7 cellular contexts compared by ENCODE assay signal in the genomic region with DNA sequence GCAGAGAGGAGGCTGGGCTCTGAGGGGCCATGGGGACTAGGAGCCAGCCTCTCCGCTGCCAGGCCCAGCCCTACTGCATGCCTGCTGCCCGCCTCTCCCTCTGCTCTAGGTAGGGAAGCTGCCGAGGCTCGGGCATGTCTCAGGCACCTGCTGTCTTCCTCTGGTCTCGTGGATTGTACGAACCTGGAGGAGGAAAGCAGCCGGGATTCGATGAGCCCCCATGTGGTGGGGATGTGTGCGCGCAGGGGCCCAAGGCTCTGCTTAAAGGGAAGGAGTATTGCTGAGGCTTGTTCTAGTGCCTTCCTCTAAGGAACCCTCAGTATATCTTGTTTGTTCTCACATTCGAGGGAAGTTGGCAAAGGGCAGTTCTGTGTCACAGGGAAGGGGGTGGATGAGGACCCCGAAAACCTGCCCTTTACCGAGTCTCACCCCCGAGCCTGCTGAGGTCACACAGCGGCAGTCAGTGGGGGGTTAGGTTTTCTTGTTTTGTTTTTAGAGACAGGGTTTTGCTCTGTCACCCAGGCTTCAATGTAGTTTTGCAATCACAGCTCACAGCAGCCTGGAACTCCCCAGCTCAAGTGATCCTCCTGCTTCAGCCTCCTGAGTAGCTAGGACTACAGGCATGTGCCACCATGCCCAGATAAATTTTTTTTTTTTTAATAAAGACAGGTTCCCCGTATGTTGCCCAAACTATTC. TPM values are rescaled to one million over a fixed set of nuclear protein-coding genes. Genes with fewer than 3 reads are reported as not detected.
DNase-seq lines count a peak whose midpoint lies in the region; ATAC-seq, FAIRE-seq and TF ChIP-seq lines count a peak whose summit lies in the region.

No MANE protein-coding gene starts in this region.

- H3K79me2 ChIP-seq in H1 (ENCODE audit: control insufficient read depth in 1 of 2, insufficient read depth in 2 of 2, low read length in 2 of 2): no peaks in the 10 kb centered on the region

- DNase-seq in NCI-H510A (lab: John Stamatoyannopoulos, UW): peak; percentile 85
- peak in 1 of 2 experiments; percentile 76 for DNase-seq in H1 (ENCODE audit: low read depth in 1 of 2, low spot score in 2 of 2)
- DNase-seq in osteocyte (ENCODE audit: extremely low spot score, unreplicated experiment): no peak
- no peak for DNase-seq in stimulated activated effector memory CD8-positive, alpha-beta T cell treated with anti-CD3 and anti-CD28 coated beads, Interleukin-12 subunit alpha, Interleukin-12 subunit beta, amount 100 ng/mL, for 72 hours (ENCODE audit: low spot score in 2 of 2)
- DNase-seq in activated effector memory CD4-positive, alpha-beta T cell treated with Interleukin-2 at 50 U/mL for 16 hours: no peak

- no peaks in the 10 kb centered on the region; a peak in 1 of 7 replicates for H3K27me3 ChIP-seq in H1 (replicated peaks in 1 of 4; ENCODE audit: control insufficient read depth in 3 of 4, extremely low read depth in 1 of 4, insufficient read depth in 3 of 4, low read length in 3 of 4)

- no peak overlapping the region for H3K4me3 Mint-ChIP-seq in osteocyte (ENCODE audit: unreplicated experiment)
- H3K4me3 Mint-ChIP-seq in stimulated activated effector memory CD8-positive, alpha-beta T cell treated with anti-CD3 and anti-CD28 coated beads, Interleukin-12 subunit alpha, Interleukin-12 subunit beta, amount 100 ng/mL, for 72 hours: no peak overlapping the region

- 0 out of 2 replicates have a peak overlapping the region, but pooled peaks have one; percentile 53 for H2BK12ac ChIP-seq in H1 (ENCODE audit: low read depth, low read length)

- TF ChIP-seq POLR2A in H1 (IDR thresholded peaks at IDR 0.05; ENCODE audit: control extremely low read depth in 1 of 2, low read depth in 2 of 2, low read length in 2 of 2): no peak

- POLR2A ChIA-PET in H1 (lab: Charles Lee; ENCODE audit: partially characterized antibody): no interaction called here

- H3K18ac ChIP-seq in H1 (ENCODE audit: extremely low read depth, low read length): peak overlapping the region; percentile 87; the same call in 1 of the 2 replicates

- no peaks in the 10 kb centered on the region for H3K9me3 ChIP-seq in H1 (ENCODE audit: insufficient read depth in 2 of 2, low read depth in 1 of 2, low read length in 1 of 2)

- no peak overlapping the region for H3K56ac ChIP-seq in H1 (replicated peaks; ENCODE audit: insufficient read length, low read depth, low read length)

- no peak overlapping the region for H4K5ac ChIP-seq in H1 (ENCODE audit: insufficient read length, low read depth, low read length)

- H3K4me3 ChIP-seq in H1 (ENCODE audit: extremely low read depth in 1 of 4, insufficient read depth in 2 of 4, low read depth in 3 of 4, low read length in 4 of 4): no peak overlapping the region; a peak in 1 of 8 replicates

- no peak overlapping the region for H2BK20ac ChIP-seq in H1 (ENCODE audit: low read length)

- CTCF ChIA-PET in H1 (lab: Charles Lee; ENCODE audit: partially characterized antibody): interaction anchor here (0.6 to 5.7 kb wide), 16 partner anchors 8 to 87 kb away, joined by 3 to 43 read pairs (median 4); no protein-coding TSS in a partner anchor

- peaks cover 32% of the 10 kb centered on the region for H3K4me1 Mint-ChIP-seq in osteocyte (ENCODE audit: unreplicated experiment)
- H3K4me1 Mint-ChIP-seq in stimulated activated effector memory CD8-positive, alpha-beta T cell treated with anti-CD3 and anti-CD28 coated beads, Interleukin-12 subunit alpha, Interleukin-12 subunit beta, amount 100 ng/mL, for 72 hours: peaks cover 40% of the 10 kb centered on the region

- no peaks in the 10 kb centered on the region for H3K9me3 Mint-ChIP-seq in osteocyte (ENCODE audit: unreplicated experiment)
- no peaks in the 10 kb centered on the region for H3K9me3 Mint-ChIP-seq in stimulated activated effector memory CD8-positive, alpha-beta T cell treated with anti-CD3 and anti-CD28 coated beads, Interleukin-12 subunit alpha, Interleukin-12 subunit beta, amount 100 ng/mL, for 72 hours

- no peaks in the 10 kb centered on the region for H3K36me3 Mint-ChIP-seq in osteocyte (ENCODE audit: unreplicated experiment)
- H3K36me3 Mint-ChIP-seq in stimulated activated effector memory CD8-positive, alpha-beta T cell treated with anti-CD3 and anti-CD28 coated beads, Interleukin-12 subunit alpha, Interleukin-12 subunit beta, amount 100 ng/mL, for 72 hours: no peaks in the 10 kb centered on the region

- H2AK5ac ChIP-seq in H1 (ENCODE audit: low read depth, low read length): no peak overlapping the region

- peak; percentile 82 for FAIRE-seq in H1 (lab: Jason Lieb, UNC)

- H3K9ac ChIP-seq in H1 (replicated peaks in 1 of 4; ENCODE audit: extremely low read depth in 1 of 4, low read depth in 3 of 4, low read length in 3 of 4): no peak overlapping the region

- H2BK120ac ChIP-seq in H1 (replicated peaks; ENCODE audit: low read depth, low read length): no peak overlapping the region

- no peaks in the 10 kb centered on the region for H3K79me1 ChIP-seq in H1 (ENCODE audit: low read depth, low read length)

- H3K4ac ChIP-seq in H1 (replicated peaks; ENCODE audit: insufficient read length, low read depth, low read length): no peak overlapping the region

- peak overlapping the region; percentile 80 for H2AFZ ChIP-seq in H1 (ENCODE audit: low read length)

- peak; percentile 40 to 56; a peak in 3 of 4 replicates for TF ChIP-seq RAD21 in H1 (IDR thresholded peaks at IDR 0.05 in 1 of 2, conservative IDR thresholded peaks at IDR 0.05 in 1 of 2; ENCODE audit: low read depth in 2 of 2, low read length in 2 of 2)

- H3K23me2 ChIP-seq in H1 (ENCODE audit: low read depth, low read length): peaks cover 2% of the 10 kb centered on the region; the same call in 1 of the 2 replicates

- no peak overlapping the region for H3K4me2 ChIP-seq in H1 (ENCODE audit: insufficient read depth in 1 of 2, low read depth in 2 of 2, low read length in 2 of 2)

- H3K27me3 Mint-ChIP-seq in osteocyte (ENCODE audit: unreplicated experiment): no peaks in the 10 kb centered on the region

- peak overlapping the region; percentile 18 for H4K91ac ChIP-seq in H1 (replicated peaks; ENCODE audit: insufficient read length, low read length)

- no peaks in the 10 kb centered on the region for H3K36me3 ChIP-seq in H1 (ENCODE audit: control insufficient read depth in 2 of 4, insufficient read depth in 4 of 4, low read length in 3 of 4)

- H4K8ac ChIP-seq in H1 (ENCODE audit: extremely low read depth, insufficient read depth, low read length): no peak overlapping the region

- H2BK5ac ChIP-seq in H1 (ENCODE audit: low read depth, low read length): no peak overlapping the region; the same call in 1 of the 2 replicates

- peaks cover 0 to 12% (median 2%) of the 10 kb centered on the region in 4 experiments; a peak in 4 of 7 replicates for H3K4me1 ChIP-seq in H1 (replicated peaks in 1 of 4; ENCODE audit: control insufficient read depth in 3 of 4, insufficient read depth in 4 of 4, low read length in 3 of 4)

- H3K27ac Mint-ChIP-seq in osteocyte (ENCODE audit: unreplicated experiment): no peak overlapping the region
- H3K27ac Mint-ChIP-seq in stimulated activated effector memory CD8-positive, alpha-beta T cell treated with anti-CD3 and anti-CD28 coated beads, Interleukin-12 subunit alpha, Interleukin-12 subunit beta, amount 100 ng/mL, for 72 hours: no peak overlapping the region

- no peak overlapping the region for H3K27ac ChIP-seq in H1 (ENCODE audit: low read depth, low read length)

- no peak overlapping the region for H3K14ac ChIP-seq in H1 (ENCODE audit: insufficient read length)

- TF ChIP-seq EP300 in H1 (IDR thresholded peaks at IDR 0.05; ENCODE audit: borderline replicate concordance in 1 of 2, low read depth in 2 of 2, low read length in 2 of 2): no peak

- peak; percentile 41 for TF ChIP-seq CTCF in GM12873 (IDR thresholded peaks at IDR 0.05; ENCODE audit: insufficient read depth, low read depth, low read length, missing control alignments)
- peak in 2 of 3 experiments; percentile 49 to 65; a peak in 3 of 4 replicates for TF ChIP-seq CTCF in H1 (IDR thresholded peaks at IDR 0.05; ENCODE audit: control extremely low read depth in 1 of 3, insufficient read depth in 1 of 3, low read depth in 1 of 3, low read length in 3 of 3)
- TF ChIP-seq CTCF in osteocyte (IDR thresholded peaks at IDR 0.05): peak; percentile 29

- H3K23ac ChIP-seq in H1 (ENCODE audit: insufficient read length): no peak overlapping the region

- no peak overlapping the region for H2BK15ac ChIP-seq in H1 (ENCODE audit: low read length)

- no peaks in the 10 kb centered on the region for H4K20me1 ChIP-seq in H1 (replicated peaks in 1 of 2; ENCODE audit: control insufficient read depth in 1 of 2, insufficient read depth in 2 of 2, low read length in 2 of 2)

- ATAC-seq in GM18907 (IDR thresholded peaks at IDR 0.05; ENCODE audit: unreplicated experiment): no peak
- no peak for ATAC-seq in stimulated activated effector memory CD8-positive, alpha-beta T cell treated with anti-CD3 and anti-CD28 coated beads, Interleukin-12 subunit alpha, Interleukin-12 subunit beta, amount 100 ng/mL, for 72 hours

- 41% methylated on average over 16 of the region's 16 CpGs; no CpG with 5 or more reads in 1 of the 2 experiments for whole genome bisulfite sequencing in H1 (ENCODE audit: extremely low coverage in 1 of 2, insufficient coverage in 1 of 2, insufficient read length in 1 of 2, insufficient replicate concordance in 2 of 2, low coverage in 1 of 2, low lambda C conversion rate in 2 of 2, missing lambda C conversion rate in 1 of 2), 2 experiments

TF ChIP-seq in H1, 55 proteins besides CTCF, POLR2A, EP300 and RAD21 (continues in another document):
- no peak for TF ChIP-seq SAP30 (IDR thresholded peaks at IDR 0.05; ENCODE audit: insufficient read depth, insufficient replicate concordance, low read length)

RNA-seq across cellular contexts. Expression of a gene that starts 21.3 kb away (rescaled TPM):
- 6.4 and 6.6 TPM in 2 replicates for total RNA-seq in H1 (2021; fragmentation: NEBNext Ultra II Directional; extraction: Animal tissue kit (Norgen Biotek cat#: 25700))
- polyA plus RNA-seq in H1 (2011; rRNA removed): 3.6 and 5.3 TPM in 2 replicates
- polyA plus RNA-seq in H1 (2011; cell fraction: cytosol; rRNA removed): 2.8 TPM
- 10.3 TPM for polyA plus RNA-seq in H1 (2011; cell fraction: nucleus; rRNA removed)
- 3.3 to 5.4 TPM (median 4.5 TPM) in 4 replicates for polyA plus RNA-seq in H1 (2012, experiment 1 of 2)
- 3.2 TPM for polyA plus RNA-seq in H1 (2012, experiment 2 of 2)
- 4.8 TPM for polyA plus RNA-seq in H1 (2013, experiment 1 of 2)
- polyA plus RNA-seq in H1 (2013, experiment 2 of 2): 5.2 TPM
- 4.6 and 5.2 TPM in 2 replicates for polyA minus RNA-seq in H1 (2011; rRNA and poly(A)+ RNA removed)
- 3.5 TPM for polyA minus RNA-seq in H1 (2011; cell fraction: cytosol; rRNA and poly(A)+ RNA removed)
- 8.3 TPM for polyA minus RNA-seq in H1 (2011; cell fraction: nucleus; rRNA and poly(A)+ RNA removed)
- total RNA-seq in osteocyte: 5.1 TPM in 2 replicates

RNA-seq across cellular contexts. Expression of a gene that starts 51.0 kb away (rescaled TPM):
- 6.0 TPM in 2 replicates for total RNA-seq in H1 (2021; fragmentation: NEBNext Ultra II Directional; extraction: Animal tissue kit (Norgen Biotek cat#: 25700))
- 6.1 and 7.6 TPM in 2 replicates for polyA plus RNA-seq in H1 (2011; rRNA removed)
- 4.4 TPM for polyA plus RNA-seq in H1 (2011; cell fraction: cytosol; rRNA removed)
- polyA plus RNA-seq in H1 (2011; cell fraction: nucleus; rRNA removed): 37.7 TPM
- 3.9 to 7.2 TPM (median 6.2 TPM) in 4 replicates for polyA plus RNA-seq in H1 (2012, experiment 1 of 2)
- polyA plus RNA-seq in H1 (2012, experiment 2 of 2): 3.1 TPM
- polyA plus RNA-seq in H1 (2013, experiment 1 of 2): 5.1 TPM
- 4.7 TPM for polyA plus RNA-seq in H1 (2013, experiment 2 of 2)
- polyA minus RNA-seq in H1 (2011; rRNA and poly(A)+ RNA removed): 3.0 and 4.7 TPM in 2 replicates
- 3.7 TPM for polyA minus RNA-seq in H1 (2011; cell fraction: cytosol; rRNA and poly(A)+ RNA removed)
- polyA minus RNA-seq in H1 (2011; cell fraction: nucleus; rRNA and poly(A)+ RNA removed): 9.6 TPM
- 0.43 and 0.47 TPM in 2 replicates for total RNA-seq in osteocyte
